In genomic region chr2:202375611-202376408, GRCh38 we compare ENCODE assay signal across 1 cellular context.
TF ChIP-seq lines count a peak whose summit lies in the region.

BMPR2 (plus strand) TSS chr2:202376327; CDS start chr2:202377475, 1,148 bp downstream.

TF ChIP-seq in K562, 482 proteins besides CTCF, POLR2A, EP300 and RAD21 (continued from another document and continues in another):
- no peak for TF ChIP-seq MNT (conservative IDR thresholded peaks at IDR 0.05)
- TF ChIP-seq ZFX (CRISPR knock-in tag; IDR thresholded peaks at IDR 0.05): peak; percentile 68
- peak; percentile 70 for TF ChIP-seq POLR2B (IDR thresholded peaks at IDR 0.05; ENCODE audit: low read depth, partially characterized antibody)
- no peak; the same call in 1 of the 2 replicates for TF ChIP-seq ZBTB1 (CRISPR knock-in tag; IDR thresholded peaks at IDR 0.05; ENCODE audit: borderline replicate concordance, low read depth)
- no peak for TF ChIP-seq KAT2B (IDR thresholded peaks at IDR 0.05; ENCODE audit: low read depth, low read length)
- TF ChIP-seq SRSF7 (optimal IDR thresholded peaks at IDR 0.05; ENCODE audit: low read depth, low read length): no peak
- TF ChIP-seq ZNF639 (CRISPR knock-in tag; conservative IDR thresholded peaks at IDR 0.05 in 1 of 2, IDR thresholded peaks at IDR 0.05 in 1 of 2): peak in 1 of 2 experiments; percentile 98; a peak in 2 of 4 replicates
- no peak for TF ChIP-seq KLF10 (CRISPR knock-in tag; IDR thresholded peaks at IDR 0.05)
- TF ChIP-seq NFRKB (IDR thresholded peaks at IDR 0.05; ENCODE audit: low read depth): no peak
- TF ChIP-seq ARID2 (IDR thresholded peaks at IDR 0.05): no peak
- no peak for TF ChIP-seq KLF6 (CRISPR knock-in tag; IDR thresholded peaks at IDR 0.05; ENCODE audit: borderline replicate concordance)
- no peak for TF ChIP-seq NCOA2 (IDR thresholded peaks at IDR 0.05; ENCODE audit: partially characterized antibody in 2 of 2)
- TF ChIP-seq ASH1L (IDR thresholded peaks at IDR 0.05; ENCODE audit: borderline replicate concordance, low read depth, partially characterized antibody): no peak
- TF ChIP-seq YY1 (IDR thresholded peaks at IDR 0.05; ENCODE audit: borderline replicate concordance in 1 of 3, control insufficient read depth in 1 of 3, extremely low read depth in 1 of 3, insufficient read depth in 3 of 3, insufficient read length in 1 of 3, insufficient replicate concordance in 2 of 3, low read depth in 1 of 3, low read length in 2 of 3): peak in 2 of 3 experiments; percentile 57 to 59
- TF ChIP-seq SUPT5H (IDR thresholded peaks at IDR 0.05): peak; percentile 77
- 0 out of 4 replicates have a peak, but pooled peaks of 1 of the 2 experiments have one; percentile 41 for TF ChIP-seq FOXA3 (CRISPR knock-in tag; conservative IDR thresholded peaks at IDR 0.05 in 1 of 2, IDR thresholded peaks at IDR 0.05 in 1 of 2)
- no peak for TF ChIP-seq ZNF449 (CRISPR knock-in tag; IDR thresholded peaks at IDR 0.05)
- TF ChIP-seq ZNF146 (CRISPR knock-in tag; IDR thresholded peaks at IDR 0.05; ENCODE audit: unreplicated experiment): no peak
- TF ChIP-seq PCBP2 (IDR thresholded peaks at IDR 0.05; ENCODE audit: low read depth, low read length, poor library complexity, severe bottlenecking): no peak
- no peak for TF ChIP-seq ZNF384 (IDR thresholded peaks at IDR 0.05; ENCODE audit: low read depth, low read length)
- no peak for TF ChIP-seq ZNF583 (CRISPR knock-in tag; IDR thresholded peaks at IDR 0.05)
- TF ChIP-seq SMAD2 (IDR thresholded peaks at IDR 0.05; ENCODE audit: low read depth, low read length): no peak
- no peak for TF ChIP-seq MLX (CRISPR knock-in tag; conservative IDR thresholded peaks at IDR 0.05)
- TF ChIP-seq PHF21A (IDR thresholded peaks at IDR 0.05; ENCODE audit: borderline replicate concordance, low read depth): no peak
- no peak for TF ChIP-seq ARID1B (IDR thresholded peaks at IDR 0.05)
- no peak for TF ChIP-seq GABPB2 (CRISPR knock-in tag; conservative IDR thresholded peaks at IDR 0.05)
- TF ChIP-seq KLF1 (tag; IDR thresholded peaks at IDR 0.05): peak; percentile 43; the same call in 1 of the 2 replicates
- TF ChIP-seq NCOR1 (IDR thresholded peaks at IDR 0.05): peak; percentile 40; the same call in 1 of the 2 replicates
- no peak for TF ChIP-seq ZBTB49 (CRISPR knock-in tag; IDR thresholded peaks at IDR 0.05; ENCODE audit: borderline replicate concordance)
- peak; percentile 82; the same call in 1 of the 2 replicates for TF ChIP-seq PHF8 (IDR thresholded peaks at IDR 0.05; ENCODE audit: borderline replicate concordance, low read length)
- no peak for TF ChIP-seq U2AF1 (optimal IDR thresholded peaks at IDR 0.05; ENCODE audit: low read depth, low read length)
- peak; percentile 31; the same call in 1 of the 2 replicates for TF ChIP-seq ESRRA (IDR thresholded peaks at IDR 0.05; ENCODE audit: borderline replicate concordance, low read depth)
- TF ChIP-seq TFAM (CRISPR knock-in tag; conservative IDR thresholded peaks at IDR 0.05): no peak
- TF ChIP-seq MTA2 (IDR thresholded peaks at IDR 0.05; ENCODE audit: low read depth): no peak
- TF ChIP-seq E2F6 (IDR thresholded peaks at IDR 0.05; ENCODE audit: borderline replicate concordance in 1 of 2, extremely low read depth in 1 of 2, insufficient read depth in 1 of 2, insufficient read length in 1 of 2, low read depth in 1 of 2, low read length in 1 of 2, poor library complexity in 1 of 2, severe bottlenecking in 1 of 2): peak in 1 of 2 experiments; percentile 36
- TF ChIP-seq TEAD2 (tag; IDR thresholded peaks at IDR 0.05): no peak
- TF ChIP-seq PCBP1 (IDR thresholded peaks at IDR 0.05; ENCODE audit: low read depth, low read length, poor library complexity, severe bottlenecking): no peak
- TF ChIP-seq XRCC5 (IDR thresholded peaks at IDR 0.05; ENCODE audit: low read depth, low read length): no peak
- no peak for TF ChIP-seq BMI1 (IDR thresholded peaks at IDR 0.05; ENCODE audit: low read length)
- 0 out of 2 replicates have a peak, but pooled peaks have one; percentile 28 for TF ChIP-seq AFF4 (CRISPR knock-in tag; IDR thresholded peaks at IDR 0.05)
- 0 out of 2 replicates have a peak, but pooled peaks have one; percentile 15 for TF ChIP-seq CREB3L1 (IDR thresholded peaks at IDR 0.05; ENCODE audit: borderline replicate concordance, low read depth)
- no peak for TF ChIP-seq HDAC6 (IDR thresholded peaks at IDR 0.05; ENCODE audit: low read depth, low read length)
- peak; percentile 61 for TF ChIP-seq CCNT2 (IDR thresholded peaks at IDR 0.05; ENCODE audit: borderline replicate concordance, extremely low read depth, insufficient read length, low read depth, low read length)
- no peak for TF ChIP-seq DIDO1 (tag; IDR thresholded peaks at IDR 0.05; ENCODE audit: low read depth)
- no peak for TF ChIP-seq CHD1 (IDR thresholded peaks at IDR 0.05; ENCODE audit: low read length)
- no peak for TF ChIP-seq HES1 (IDR thresholded peaks at IDR 0.05; ENCODE audit: low read depth)
- no peak for TF ChIP-seq NCOA4 (IDR thresholded peaks at IDR 0.05; ENCODE audit: partially characterized antibody)
